In genomic region chr22:26047516-26047915, GRCh38 we compare ENCODE assay signal across 35 cellular contexts.
DNase-seq lines count a peak whose midpoint lies in the region; ATAC-seq, FAIRE-seq and TF ChIP-seq lines count a peak whose summit lies in the region.
"Had no signal": no experiment of that assay in that cellular context is flagged by ENCODE, and none has a peak within 500 bp of the region (broad histone marks: within the 10 kb centered on the region; RNA-seq: fewer than 3 reads in every experiment).

No MANE protein-coding gene starts in this region.

- peak; percentile 49 for FAIRE-seq in A204.1 (lab: Jason Lieb, UNC)
- FAIRE-seq in frontal cortex (lab: Jason Lieb, UNC) = peak; percentile 21
- FAIRE-seq in pancreas (lab: Jason Lieb, UNC) = peak; percentile 20
- FAIRE-seq: A549, D721Med had no signal

- no peak overlapping the region for H3K4me3 Mint-ChIP-seq in WTC11
- H3K4me3 Mint-ChIP-seq: B cell; CD4-positive, alpha-beta memory T cell; CD4-positive, alpha-beta T cell; CD4-positive, CD25-positive, alpha-beta regulatory T cell; CD8-positive, alpha-beta memory T cell; CD8-positive, alpha-beta T cell had no signal

- DNase-seq in WTC11 (ENCODE audit: low spot score) (no peak), frontal cortex (ENCODE audit: low spot score in 2 of 2) (no peak), pancreas (no peak), NCI-H2107 treated with DMSO at 0.1 percent for 48 hours (lab: John Stamatoyannopoulos, UW; ENCODE audit: unreplicated experiment) (no peak), DMS 273 treated with DMSO at 0.1 percent for 48 hours (lab: John Stamatoyannopoulos, UW) (no peak)
- DNase-seq: 8988T; ACHN; AML-193; BE2C; C1 segment of cervical spinal cord; Caco-2; Calu3; CD4-positive, alpha-beta memory T cell; CD4-positive, alpha-beta T cell; CD4-positive, CD25-positive, alpha-beta regulatory T cell; CD8-positive, alpha-beta memory T cell; CD8-positive, alpha-beta T cell; COR-L47; DMS153; DMS53; DMS79; DMS79 treated with DMSO at 0.1 percent for 48 hours; DND-41; EL had no signal

- no peaks in the 10 kb centered on the region for H3K36me3 Mint-ChIP-seq in WTC11
- H3K36me3 Mint-ChIP-seq: CD14-positive monocyte; CD4-positive, alpha-beta memory T cell; CD4-positive, CD25-positive, alpha-beta regulatory T cell; CD8-positive, alpha-beta memory T cell; CD8-positive, alpha-beta T cell had no signal

- intact Hi-C loops in pancreas (cut with DNase I) = no loop called here

- H3K36me3 ChIP-seq in pancreas = no peaks in the 10 kb centered on the region
- H3K36me3 ChIP-seq: BE2C; BLaER1; BLaER1 treated with 17β-estradiol and CSF1 and Interleukin-3, amounts not matched to agents 10 nM and 100 nM had no signal

- CTCF ChIA-PET in WTC11 (lab: Charles Lee) = no interaction called here

- H3K4me1 Mint-ChIP-seq in WTC11 = peaks cover 9% of the 10 kb centered on the region
- H3K4me1 Mint-ChIP-seq: B cell; CD14-positive monocyte; CD4-positive, alpha-beta memory T cell; CD4-positive, CD25-positive, alpha-beta regulatory T cell; CD8-positive, alpha-beta memory T cell had no signal

- no peaks in the 10 kb centered on the region for H3K27me3 Mint-ChIP-seq in WTC11 (ENCODE audit: low read depth)

- no peaks in the 10 kb centered on the region for H3K9me3 ChIP-seq in pancreas
- H3K9me3 ChIP-seq: A549; BE2C; BLaER1; BLaER1 treated with 17β-estradiol and CSF1 and Interleukin-3, amounts not matched to agents 10 nM and 100 nM; Caco-2 had no signal

- peaks cover 0 to 6% (median 0%) of the 10 kb centered on the region in 4 donors for H3K27me3 ChIP-seq in pancreas
- H3K27me3 ChIP-seq: BE2C; BLaER1; BLaER1 treated with 17β-estradiol and CSF1 and Interleukin-3, amounts not matched to agents 10 nM and 100 nM had no signal

- no peaks in the 10 kb centered on the region for H3K4me1 ChIP-seq in pancreas
- H3K4me1 ChIP-seq: A549, BE2C, Caco-2 had no signal

- TF ChIP-seq CTCF in WTC11 (IDR thresholded peaks at IDR 0.05) (no peak), pancreas (IDR thresholded peaks at IDR 0.05) (no peak)

- H3K9me3 Mint-ChIP-seq in WTC11 = no peaks in the 10 kb centered on the region
- H3K9me3 Mint-ChIP-seq: CD14-positive monocyte; CD4-positive, alpha-beta T cell; CD8-positive, alpha-beta T cell had no signal

- H3K4me3 ChIP-seq in pancreas = no peak overlapping the region
- H3K4me3 ChIP-seq: A549; BLaER1; BLaER1 treated with 17β-estradiol and CSF1 and Interleukin-3, amounts not matched to agents 10 nM and 100 nM had no signal

- no peak overlapping the region for H3K27ac ChIP-seq in pancreas
- H3K27ac ChIP-seq: 22Rv1; A549; BLaER1; BLaER1 treated with 17β-estradiol and CSF1 and Interleukin-3, amounts not matched to agents 10 nM and 100 nM; C4-2B had no signal

- no peak overlapping the region for H3K27ac Mint-ChIP-seq in WTC11
- H3K27ac Mint-ChIP-seq: B cell; CD14-positive monocyte; CD4-positive, alpha-beta memory T cell; CD4-positive, alpha-beta T cell; CD4-positive, CD25-positive, alpha-beta regulatory T cell; CD8-positive, alpha-beta memory T cell; CD8-positive, alpha-beta T cell had no signal

- POLR2A ChIA-PET in WTC11 (lab: Charles Lee) = no interaction called here

- ATAC-seq in WTC11 = no peak
- ATAC-seq in pancreas = no peak
- no peak for ATAC-seq in GM21515 (IDR thresholded peaks at IDR 0.05; ENCODE audit: unreplicated experiment)
- ATAC-seq in HG02588 (IDR thresholded peaks at IDR 0.05; ENCODE audit: unreplicated experiment) = no peak
- ATAC-seq: A549; CD8-positive, alpha-beta T cell had no signal

- WGBS in pancreas, 2 donors = 85 to 93% methylated on average over 2 of the region's 2 CpGs

TF ChIP-seq in WTC11, 78 proteins besides CTCF, POLR2A, EP300 and RAD21:
- peak; percentile 91 for TF ChIP-seq HMGA2 (CRISPR knock-in tag; IDR thresholded peaks at IDR 0.05)
- no peak for TF ChIP-seq ATF6 (CRISPR knock-in tag; IDR thresholded peaks at IDR 0.05)
